ENCODE assay signal across 8 cellular contexts in the genomic region with DNA sequence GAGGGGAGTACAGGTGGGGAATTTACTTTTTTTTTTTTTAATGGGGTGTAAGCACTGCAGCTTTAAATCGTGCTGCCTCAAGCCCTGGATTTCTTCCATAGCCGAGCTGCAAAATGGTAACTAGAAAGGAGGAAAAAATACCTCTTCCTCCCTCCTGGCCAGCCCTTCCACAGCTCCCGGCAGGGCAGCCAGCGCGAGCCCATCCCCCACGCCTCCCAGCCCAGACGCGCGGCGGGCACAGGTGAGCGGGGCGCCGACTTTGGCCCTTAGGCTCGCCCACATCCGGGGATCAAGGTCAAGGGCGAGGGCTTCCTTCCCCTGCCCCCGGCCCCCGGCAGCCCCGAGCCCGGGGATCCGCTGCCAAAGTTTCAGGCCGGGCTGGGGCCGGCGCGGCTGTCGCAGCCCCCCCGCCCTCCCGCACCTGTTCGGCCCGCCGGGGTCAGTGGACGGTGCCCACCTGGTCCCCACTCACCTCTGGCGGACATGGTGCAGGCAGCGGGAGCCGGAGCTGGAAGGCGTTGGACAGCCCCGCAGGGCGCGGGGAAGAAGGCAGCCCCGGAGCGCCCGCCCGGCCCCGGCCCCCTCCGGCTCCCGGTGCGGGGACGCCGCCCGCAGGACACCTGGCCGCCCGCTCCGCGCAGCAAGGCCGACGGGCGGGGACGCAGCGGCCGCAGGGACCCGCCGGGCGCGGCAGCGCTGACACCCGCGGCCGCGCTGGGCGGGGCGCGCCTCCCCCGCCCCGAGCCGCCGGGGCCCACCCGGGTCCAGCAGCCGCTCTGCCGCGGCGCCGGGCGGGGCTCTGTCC. TPM values are rescaled to one million over a fixed set of nuclear protein-coding genes. Genes with fewer than 3 reads are reported as not detected.
DNase-seq lines count a peak whose midpoint lies in the region; ATAC-seq, FAIRE-seq and TF ChIP-seq lines count a peak whose summit lies in the region.

No MANE protein-coding gene starts in this region.

- peak overlapping the region; percentile 34; the same call in 1 of the 2 replicates for H2BK120ac ChIP-seq in IMR-90 (ENCODE audit: low read depth, low read length)

- H4K8ac ChIP-seq in IMR-90 (ENCODE audit: low read depth in 2 of 2, low read length in 2 of 2) = no peak overlapping the region; a peak in 1 of 4 replicates

- no peak overlapping the region for H3K14ac ChIP-seq in IMR-90 (replicated peaks; ENCODE audit: low read depth, low read length)

- H3K4me2 ChIP-seq in IMR-90 (ENCODE audit: low read depth, low read length) = peak overlapping the region; percentile 96

- H3K9me3 ChIP-seq in IMR-90 (ENCODE audit: control insufficient read depth, insufficient read depth, low read length) (no peaks in the 10 kb centered on the region), iPS-18a (ENCODE audit: control insufficient read depth, low read depth, low read length) (no peaks in the 10 kb centered on the region)

- peak overlapping the region; percentile 48; the same call in 1 of the 2 replicates for H3K9ac ChIP-seq in IMR-90 (ENCODE audit: low read depth, low read length)
- peak overlapping the region; percentile 16 for H3K9ac ChIP-seq in iPS-18a (ENCODE audit: low read length)

- CTCF ChIA-PET in IMR-90 (lab: Yijun Ruan, JAX) = interaction anchor here (0.7 to 1.0 kb wide), 2 partner anchors 8 to 291 kb away, joined by 3 to 4 read pairs; no protein-coding TSS in a partner anchor

- no peak overlapping the region for H4K91ac ChIP-seq in IMR-90 (ENCODE audit: insufficient read depth, low read depth, low read length)

- H3K56ac ChIP-seq in IMR-90 (ENCODE audit: extremely low read depth, insufficient read depth, low read length) = no peak overlapping the region

- peak; percentile 25 for DNase-seq in ELR (ENCODE audit: low read depth)
- DNase-seq in IMR-90 = peak; percentile 28
- DNase-seq in astrocyte of the cerebellum (ENCODE audit: low read depth) = no peak
- DNase-seq in HTR-8/SVneo (ENCODE audit: insufficient read length, low spot score) = no peak
- DNase-seq in NCI-H2081 treated with DMSO at 0.1 percent for 48 hours (lab: John Stamatoyannopoulos, UW) = no peak

- no peaks in the 10 kb centered on the region for H4K20me1 ChIP-seq in IMR-90 (ENCODE audit: insufficient read depth, low read length)

- no TSS peak for BruUV-seq in IMR-90 (replicated peaks; lab: Mats Ljungman, UMichigan)

- H3K27ac ChIP-seq in IMR-90 (ENCODE audit: insufficient read depth, low read length) (no peak overlapping the region; the same call in 1 of the 2 replicates), iPS-18a (ENCODE audit: low read length) (no peak overlapping the region), skin epidermis (peak overlapping the region in 12 of 21 experiments; percentile 11 to 82 (median 74))

- H2AK5ac ChIP-seq in IMR-90 (ENCODE audit: low read depth, low read length) = no peak overlapping the region

- in situ Hi-C loops in IMR-90 (cut with MboI; ENCODE audit: low sequenced_read_pairs) (no loop called here), astrocyte of the cerebellum (cut with HindIII; ENCODE audit: low sequenced_read_pairs) (no loop called here)

- 0 out of 2 replicates have a peak overlapping the region, but pooled peaks have one; percentile 37 for H3K23ac ChIP-seq in IMR-90 (ENCODE audit: low read depth, low read length)

- no peak overlapping the region for H3K4ac ChIP-seq in IMR-90 (ENCODE audit: low read depth, low read length)

- no peak overlapping the region for H4K5ac ChIP-seq in IMR-90 (ENCODE audit: low read depth, low read length)

- no peak overlapping the region for H2BK15ac ChIP-seq in IMR-90 (ENCODE audit: low read depth, low read length)

- WGBS in IMR-90 (ENCODE audit: extremely low coverage in 2 of 2, insufficient read length in 1 of 2), 2 experiments = 0% methylated on average over 24 of the region's 83 CpGs; no CpG with 5 or more reads in 1 of the 2 experiments

- dilution Hi-C loops in IMR-90 (cut with HindIII; ENCODE audit: low sequenced_read_pairs, unreplicated experiment) = no loop called here

- no peak for TF ChIP-seq RAD21 in IMR-90 (IDR thresholded peaks at IDR 0.05; ENCODE audit: low read length)

- H2AK9ac ChIP-seq in IMR-90 (replicated peaks; ENCODE audit: low read depth, low read length, poor library complexity) = peak overlapping the region; percentile 81

- H2AFZ ChIP-seq in IMR-90 (replicated peaks; ENCODE audit: low read length, poor library complexity) = peak overlapping the region; percentile 90

- ATAC-seq in IMR-90 (ENCODE audit: low read depth) = peak; percentile 75
- no peak for ATAC-seq in GM19324 (IDR thresholded peaks at IDR 0.05; ENCODE audit: low FRiP score, unreplicated experiment)

- H3K4me1 ChIP-seq in IMR-90 (ENCODE audit: control insufficient read depth, insufficient read depth, low read length) = no peaks in the 10 kb centered on the region
- H3K4me1 ChIP-seq in iPS-18a (ENCODE audit: control insufficient read depth, low read depth, low read length) = peaks cover 5% of the 10 kb centered on the region

- no peak overlapping the region for H2BK5ac ChIP-seq in IMR-90 (ENCODE audit: low read depth, low read length, poor library complexity, severe bottlenecking)

- intact Hi-C loops in IMR-90 (cut with micrococcal nuclease) = loop anchor here (5.0 kb wide), 1 partner anchor 55 kb away; no protein-coding TSS in a partner anchor

- H3K9me1 ChIP-seq in IMR-90 (ENCODE audit: insufficient read depth, low read length) = no peaks in the 10 kb centered on the region

- H3K27me3 ChIP-seq in IMR-90 (ENCODE audit: control insufficient read depth, insufficient read depth, low read length) (no peaks in the 10 kb centered on the region; the same call in 1 of the 2 replicates), iPS-18a (ENCODE audit: control insufficient read depth, insufficient read depth, low read length) (peaks cover 38% of the 10 kb centered on the region)

- H2BK20ac ChIP-seq in IMR-90 (ENCODE audit: low read depth, low read length) = no peak overlapping the region

- peaks cover 0 to 3% of the 10 kb centered on the region in 2 experiments; a peak in 1 of 4 replicates for H3K79me1 ChIP-seq in IMR-90 (ENCODE audit: low read depth in 1 of 2, low read length in 2 of 2)

- POLR2A ChIA-PET in IMR-90 (lab: Charles Lee; ENCODE audit: unreplicated experiment) = no interaction called here

- TF ChIP-seq CTCF in IMR-90 (conservative IDR thresholded peaks at IDR 0.05; ENCODE audit: low read depth, low read length) = no peak
- no peak for TF ChIP-seq CTCF in astrocyte of the cerebellum (IDR thresholded peaks at IDR 0.05; ENCODE audit: low read depth, low read length, missing control alignments)

- H3K4me3 ChIP-seq in IMR-90 (ENCODE audit: insufficient read depth, low read depth, low read length) = peak overlapping the region; percentile 75
- peak overlapping the region; percentile 55 for H3K4me3 ChIP-seq in astrocyte of the cerebellum (ENCODE audit: low read depth, low read length)
- peak overlapping the region; percentile 63 for H3K4me3 ChIP-seq in iPS-18a (ENCODE audit: low read length)
- peak overlapping the region; percentile 44 to 76 (median 54) for H3K4me3 ChIP-seq in skin epidermis

- no peak for TF ChIP-seq POLR2A in IMR-90 (IDR thresholded peaks at IDR 0.05; ENCODE audit: low read depth, low read length)

- no peaks in the 10 kb centered on the region for H3K36me3 ChIP-seq in IMR-90 (ENCODE audit: control insufficient read depth, insufficient read depth, low read length)
- no peaks in the 10 kb centered on the region for H3K36me3 ChIP-seq in iPS-18a (ENCODE audit: control insufficient read depth, low read depth, low read length)

- peak overlapping the region; percentile 13; the same call in 1 of the 2 replicates for H3K18ac ChIP-seq in IMR-90 (ENCODE audit: low read depth, low read length)

- no peak for FAIRE-seq in HTR-8/SVneo (lab: Jason Lieb, UNC)

TF ChIP-seq in IMR-90, 13 proteins besides CTCF, POLR2A, EP300 and RAD21:
- TF ChIP-seq CEBPB (IDR thresholded peaks at IDR 0.05; ENCODE audit: low read depth, low read length) (no peak), BHLHE40 (IDR thresholded peaks at IDR 0.05; ENCODE audit: low read depth, low read length) (no peak), CHD1 (IDR thresholded peaks at IDR 0.05; ENCODE audit: low read depth, low read length) (no peak), MXI1 (IDR thresholded peaks at IDR 0.05; ENCODE audit: borderline replicate concordance, low read depth, low read length) (no peak), FOS (IDR thresholded peaks at IDR 0.05; ENCODE audit: low read depth, low read length) (no peak)
- TF ChIP-seq, protein P1, sequence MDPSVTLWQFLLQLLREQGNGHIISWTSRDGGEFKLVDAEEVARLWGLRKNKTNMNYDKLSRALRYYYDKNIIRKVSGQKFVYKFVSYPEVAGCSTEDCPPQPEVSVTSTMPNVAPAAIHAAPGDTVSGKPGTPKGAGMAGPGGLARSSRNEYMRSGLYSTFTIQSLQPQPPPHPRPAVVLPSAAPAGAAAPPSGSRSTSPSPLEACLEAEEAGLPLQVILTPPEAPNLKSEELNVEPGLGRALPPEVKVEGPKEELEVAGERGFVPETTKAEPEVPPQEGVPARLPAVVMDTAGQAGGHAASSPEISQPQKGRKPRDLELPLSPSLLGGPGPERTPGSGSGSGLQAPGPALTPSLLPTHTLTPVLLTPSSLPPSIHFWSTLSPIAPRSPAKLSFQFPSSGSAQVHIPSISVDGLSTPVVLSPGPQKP (IDR thresholded peaks at IDR 0.05; ENCODE audit: borderline replicate concordance, low read depth, low read length) = no peak
TF ChIP-seq in IMR-90: peak in this region for 0.

RNA-seq across cellular contexts. Expression of a gene that starts 53.8 kb away (rescaled TPM):
- total RNA-seq in IMR-90 (2012; rRNA removed) = 16.5 and 21.7 TPM in 2 replicates
- 8.9 and 10.7 TPM in 2 replicates for polyA plus RNA-seq in IMR-90 (2012; rRNA removed)
- 2.5 and 7.1 TPM in 2 replicates for polyA plus RNA-seq in IMR-90 (2012; cell fraction: cytosol; rRNA removed)
- polyA plus RNA-seq in IMR-90 (2012; cell fraction: nucleus; rRNA removed; ENCODE audit: low replicate concordance) = 39.6 and 46.5 TPM in 2 replicates

Comparison
In these comparisons a context has a peak if more than half of its experiments do, and no peak if none do; other contexts are left out.
1. DNase-seq: peak in ELR (single experiment) and IMR-90 (single experiment); none in astrocyte of the cerebellum (single experiment), HTR-8/SVneo (single experiment) and NCI-H2081 treated with DMSO at 0.1 percent for 48 hours (single experiment).
2. H3K27ac ChIP-seq: peak in skin epidermis (12 of 21); none in IMR-90 (single experiment) and iPS-18a (single experiment).
3. Peak in every context shown above with its lines, with median percentiles within 50 percentile points of each other: H3K4me3 ChIP-seq.